Comparison of ENCODE assay signal across 27 cellular contexts in the genomic region with DNA sequence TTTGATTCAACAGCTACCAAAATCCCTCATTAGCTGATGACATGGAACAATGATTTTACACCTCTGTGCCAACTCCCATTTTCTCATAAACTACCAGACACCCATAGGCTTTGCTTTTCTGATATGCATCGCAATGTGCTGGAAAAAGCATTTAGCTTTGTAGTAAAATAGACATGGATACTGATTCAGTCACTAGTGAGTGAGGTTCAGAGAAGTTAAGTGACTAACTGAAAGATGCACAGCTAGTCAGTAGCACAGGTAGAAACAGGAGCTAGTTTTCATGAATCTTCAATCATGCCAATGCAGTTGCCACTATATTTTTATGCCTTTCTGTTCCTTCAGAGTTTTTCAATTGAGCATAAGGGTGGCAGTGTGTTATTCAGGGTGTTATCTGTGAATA. TPM values are rescaled to one million over a fixed set of nuclear protein-coding genes. Genes with fewer than 3 reads are reported as not detected.
"Had no signal": no experiment of that assay in that cellular context is flagged by ENCODE, and none has a peak within 500 bp of the region (broad histone marks: within the 10 kb centered on the region; RNA-seq: fewer than 3 reads in every experiment).

No MANE protein-coding gene starts in this region.

- H3K4me1 ChIP-seq: esophagus squamous epithelium, left lung, lower lobe of right lung had no signal

- FAIRE-seq: endometrium, islet of Langerhans, keratinocyte had no signal

- H3K27me3 ChIP-seq: esophagus squamous epithelium, gastrocnemius medialis, heart right ventricle, left lung had no signal

- DNase-seq: dermis blood vessel endothelial cell; dorsolateral prefrontal cortex; effector CD4-positive, alpha-beta T cell; effector memory CD8-positive, alpha-beta T cell; endodermal cell; erythroblast; esophagus squamous epithelium; foreskin fibroblast; foreskin melanocyte; gastrocnemius medialis; glutamatergic neuron; head of caudate nucleus; heart right ventricle; hippocampal formation; left cardiac atrium; left lung; left ventricle myocardium superior; lower lobe of right lung; mesenchymal stem cell; mucosa of descending colon; naive B cell; naive thymus-derived CD8-positive, alpha-beta T cell had no signal

- H3K9me3 ChIP-seq: esophagus squamous epithelium, gastrocnemius medialis, heart right ventricle, left lung, lower lobe of right lung, mucosa of descending colon had no signal

- H3K36me3 ChIP-seq: esophagus squamous epithelium, gastrocnemius medialis, heart right ventricle, left lung, lower lobe of right lung had no signal

- H3K27ac ChIP-seq: coronary artery, dorsolateral prefrontal cortex, epithelial cell of prostate, esophagus squamous epithelium, gastrocnemius medialis, heart right ventricle, left lung, lower lobe of right lung had no signal

- H3K4me3 ChIP-seq: coronary artery, dorsolateral prefrontal cortex, esophagus squamous epithelium, gastrocnemius medialis, heart right ventricle, left lung, lower lobe of right lung, mucosa of descending colon had no signal

RNA-seq across cellular contexts. Expression of gene PRKG1, which starts 38.7 kb away (rescaled TPM):
- total RNA-seq: naive thymus-derived CD8-positive, alpha-beta T cell had no signal
- polyA plus RNA-seq: naive thymus-derived CD8-positive, alpha-beta T cell had no signal
